ENCODE assay signal across 8 cellular contexts in the genomic region with DNA sequence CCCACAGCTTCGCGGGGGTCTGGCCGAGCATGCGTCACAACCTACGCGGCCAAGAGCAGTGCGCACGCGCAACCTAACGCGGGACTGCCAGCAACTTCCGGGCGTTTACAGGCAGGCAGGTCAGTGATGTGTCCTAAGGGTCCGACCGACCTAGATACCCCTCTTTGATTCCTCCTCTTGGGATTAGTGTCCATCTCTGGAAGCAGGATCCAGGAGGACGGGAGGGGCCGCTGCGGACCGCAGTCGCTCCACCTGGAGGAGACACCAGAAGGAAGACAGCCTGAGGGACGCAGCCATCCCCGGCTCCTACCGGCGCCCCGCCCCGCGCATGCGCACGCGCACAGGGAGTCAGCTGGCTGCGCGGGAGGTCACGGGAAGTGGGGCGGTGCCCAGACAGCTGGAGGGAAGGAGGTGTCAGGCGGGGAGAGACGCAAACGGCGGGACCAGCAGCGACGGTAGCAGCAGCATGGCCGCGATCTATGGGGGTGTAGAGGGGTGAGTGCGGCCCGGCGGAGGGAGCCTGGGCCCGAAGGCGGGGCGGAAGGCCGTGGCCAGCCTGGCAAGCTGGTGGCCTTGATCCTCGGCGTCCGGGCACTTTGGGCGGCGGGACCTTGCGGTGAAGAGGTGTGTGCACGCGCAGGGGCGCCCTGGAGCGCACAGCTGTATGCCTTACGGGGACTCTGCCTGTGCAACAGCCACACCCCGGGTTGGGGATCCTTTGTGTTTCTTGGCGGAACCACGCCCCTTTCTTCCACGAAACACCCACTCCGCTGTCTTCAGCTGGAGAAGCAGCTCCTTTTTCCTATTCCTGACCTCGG. TPM values are rescaled to one million over a fixed set of nuclear protein-coding genes. Genes with fewer than 3 reads are reported as not detected.
DNase-seq lines count a peak whose midpoint lies in the region; ATAC-seq lines count a peak whose summit lies in the region.

TSS of gene NAGK (plus strand) at position 431 of the 818 bp plus-strand sequence. CDS start at position 467, 36 bp downstream.

- POLR2A ChIA-PET in activated CD8-positive, alpha-beta memory T cell treated with anti-CD3 and anti-CD28 coated beads for 36 hours (lab: Charles Lee): interaction anchor here (0.7 to 2.1 kb wide), 2 partner anchors 62 to 263 kb away, joined by 3 to 12 read pairs; partner anchors contain the start of genes MCEE, MPHOSPH10 and ZNF638

- DNase-seq in COLO829 (ENCODE audit: low spot score): peak; percentile 98
- peak; percentile 92 for DNase-seq in HT1080 (ENCODE audit: low read depth)
- DNase-seq in NOMO-1 (lab: John Stamatoyannopoulos, UW; ENCODE audit: unreplicated experiment in 2 of 2): peak; percentile 95 to 99
- peak; percentile 93 for DNase-seq in effector CD8-positive, alpha-beta T cell (lab: John Stamatoyannopoulos, UW)
- peak; percentile 97 for DNase-seq in medulla oblongata (ENCODE audit: extremely low spot score)
- peak; percentile 88 to 95 (median 92) for DNase-seq in stimulated activated CD4-positive, alpha-beta T cell treated with anti-CD3 and anti-CD28 coated beads, TNF-alpha, amount 100 ng/mL, for 48 hours (ENCODE audit: low read depth in 3 of 3)

- ATAC-seq in GM21367 (IDR thresholded peaks at IDR 0.05; ENCODE audit: unreplicated experiment): peak; percentile 34

- CTCF ChIA-PET in activated CD8-positive, alpha-beta memory T cell treated with anti-CD3 and anti-CD28 coated beads for 36 hours (lab: Charles Lee): interaction anchor here (1.3 kb wide), 1 partner anchor 62 kb away, joined by 6 read pairs; the partner anchor contains the start of genes MCEE and MPHOSPH10

RNA-seq across cellular contexts. Expression of gene NAGK, which starts in this region (rescaled TPM):
- 33.2 and 45.5 TPM in 2 replicates for total RNA-seq in HT1080 (2014; rRNA removed; shearing (Covaris generic))
- polyA plus RNA-seq in HT1080 (2015; cell fraction: cytosol; rRNA removed): 21.1 and 43.6 TPM in 2 replicates
- 41.7 and 49.9 TPM in 2 replicates for polyA plus RNA-seq in HT1080 (2015; cell fraction: nucleus; rRNA removed)
- total RNA-seq in activated CD8-positive, alpha-beta memory T cell treated with anti-CD3 and anti-CD28 coated beads for 36 hours: 10 to 100 TPM; 58.9 to 67.9 TPM

Comparison
In these comparisons a context has a peak if more than half of its experiments do, and no peak if none do; other contexts are left out.
1. Peak in every context shown above with its lines: DNase-seq and ATAC-seq.